ENCODE assay signal across 19 cellular contexts in the genomic region with DNA sequence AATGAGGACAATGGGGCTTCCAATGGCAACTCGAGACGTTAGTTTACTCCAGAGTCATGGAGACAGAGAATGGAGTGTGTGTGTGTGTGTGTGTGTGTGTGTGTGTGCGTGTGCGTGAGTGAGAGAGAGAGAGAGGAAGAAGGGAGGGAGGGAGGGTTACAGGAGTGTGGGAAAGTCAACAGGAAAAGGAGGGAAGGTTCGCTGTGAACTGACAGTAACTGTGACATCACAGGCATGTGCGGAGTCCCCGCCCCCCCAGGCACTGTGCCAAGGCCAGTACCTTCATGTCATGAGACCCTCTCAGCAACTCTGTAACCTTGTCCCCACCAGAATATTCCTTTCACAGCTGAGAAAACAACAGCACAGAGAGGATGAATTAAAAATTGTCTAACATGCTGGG. TPM values are rescaled to one million over a fixed set of nuclear protein-coding genes. Genes with fewer than 3 reads are reported as not detected.
"Had no signal": no experiment of that assay in that cellular context is flagged by ENCODE, and none has a peak within 500 bp of the region (broad histone marks: within the 10 kb centered on the region; RNA-seq: fewer than 3 reads in every experiment).

No MANE protein-coding gene starts in this region.

RNA-seq across cellular contexts. Expression of a gene that starts 28.2 kb away (rescaled TPM):
- total RNA-seq: SJSA1 had no signal

RNA-seq across cellular contexts. Expression of a gene that starts 32.1 kb away (rescaled TPM):
- total RNA-seq: activated CD4-positive, alpha-beta T cell treated with anti-CD3 and anti-CD28 coated beads for 36 hours; activated CD4-positive, alpha-beta T cell treated with anti-CD3 and anti-CD28 coated beads, Interleukin-2, amount 10 ng/mL, durations not matched to agents 7 days and 5 days; activated CD8-positive, alpha-beta T cell treated with anti-CD3 and anti-CD28 coated beads, Interleukin-2, amount 10 ng/mL, durations not matched to agents 7 days and 5 days; activated naive CD4-positive, alpha-beta T cell treated with anti-CD3 and anti-CD28 coated beads for 36 hours; activated naive CD4-positive, alpha-beta T cell treated with anti-CD3 and anti-CD28 coated beads, Interleukin-2, amount 50 U/mL, for 72 hours; activated T-cell treated with anti-CD3 and anti-CD28 coated beads, Interleukin-2, amount 50 U/mL, for 4 hours; activated T-helper 1 cell treated with anti-CD3 and anti-CD28 coated beads, Interleukin-12 subunit alpha, Interleukin-12 subunit beta, Interleukin-2, Interleukin-4 antibody, amounts not matched to agents 30 ng/mL and 10 ng/mL and 1 ng/mL, durations not matched to agents 14 hours and 24 hours and 36 hours; adrenal gland; astrocyte; body of pancreas; bronchial epithelial cell; MCF 10A; OCI-LY7; PC-9; T-cell; T-helper 17 cell; WTC11 had no signal
- polyA plus RNA-seq: adrenal gland, SK-N-SH had no signal
